20 cellular contexts compared by ENCODE assay signal in the genomic region with DNA sequence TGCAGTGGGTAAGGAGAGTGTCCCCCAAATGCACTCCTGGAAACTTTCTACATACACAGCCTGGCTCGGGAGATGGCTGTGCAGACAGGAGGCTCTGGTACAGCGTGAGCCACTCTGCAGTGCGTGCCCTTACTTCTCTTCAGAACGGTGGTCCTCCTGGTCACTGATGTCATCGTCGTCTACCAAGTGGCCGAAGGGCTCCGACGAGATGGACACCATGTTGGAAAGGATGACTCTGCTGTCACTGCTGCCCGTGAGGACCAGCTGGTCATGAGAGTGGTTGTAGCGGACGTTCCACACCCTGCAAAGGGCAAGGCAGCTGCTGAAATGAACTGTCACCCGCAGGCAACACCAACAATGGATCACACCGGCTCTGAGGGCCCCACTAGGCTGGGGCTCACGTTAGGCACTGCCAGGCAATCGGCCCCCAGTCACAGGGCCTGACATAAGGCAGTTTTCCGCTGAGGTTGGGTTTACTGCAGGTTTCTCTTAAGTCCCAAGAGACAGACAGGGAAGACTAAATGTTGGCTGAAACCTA.
"Had no signal": no experiment of that assay in that cellular context is flagged by ENCODE, and none has a peak within 500 bp of the region (broad histone marks: within the 10 kb centered on the region; RNA-seq: fewer than 3 reads in every experiment).

No MANE protein-coding gene starts in this region.

- H3K4me3 ChIP-seq: K562, SJCRH30 had no signal

- H3K9me3 ChIP-seq: SJCRH30 had no signal

- H3K27me3 ChIP-seq: SJCRH30 had no signal

- DNase-seq: Kasumi-1, MM.1S, NCI-H1092 treated with DMSO at 0.1 percent for 48 hours, NCI-H1436, NCI-H187, NCI-H2029, NCI-H2081 treated with DMSO at 0.1 percent for 48 hours, NCI-H2171, NCI-H226, NCI-H510A, NCI-H524 treated with DMSO at 0.1 percent for 48 hours, NCI-H69, NCI-H774, PC-3, SHP77 treated with DMSO at 0.1 percent for 48 hours, SJCRH30 had no signal

- H3K4me2 ChIP-seq: KMS-11 had no signal

- FAIRE-seq: HTR-8/SVneo, K562 had no signal

- H3K27ac ChIP-seq: KMS-11, RWPE1, SJCRH30 had no signal

- H3K4me1 ChIP-seq: SJCRH30 had no signal

- H3K9ac ChIP-seq: KMS-11 had no signal
